21 cellular contexts compared by ENCODE assay signal in genomic region chr17:70073326-70073725, GRCh38. TPM values are rescaled to one million over a fixed set of nuclear protein-coding genes. Genes with fewer than 3 reads are reported as not detected.
"Had no signal": no experiment of that assay in that cellular context is flagged by ENCODE, and none has a peak within 500 bp of the region (broad histone marks: within the 10 kb centered on the region; RNA-seq: fewer than 3 reads in every experiment).

No MANE protein-coding gene starts in this region.

- H3K27me3 ChIP-seq: gastroesophageal sphincter, heart right ventricle, right atrium auricular region, tibial nerve had no signal

- DNase-seq: activated CD4-positive, alpha-beta memory T cell treated with anti-CD3 and anti-CD28 coated beads for 36 hours; activated CD4-positive, alpha-beta T cell treated with anti-CD3 and anti-CD28 coated beads for 36 hours; activated naive CD4-positive, alpha-beta T cell; activated naive CD8-positive, alpha-beta T cell treated with anti-CD3 and anti-CD28 coated beads, Interleukin-2, amount 10 ng/mL, durations not matched to agents 7 days and 5 days; activated T-cell treated with anti-CD3 and anti-CD28 coated beads for 4 hours; cerebellar nuclear complex; cortex of kidney; heart right ventricle; immature natural killer cell; left cardiac atrium; mesendoderm; naive thymus-derived CD4-positive, alpha-beta T cell; stimulated activated naive CD8-positive, alpha-beta T cell treated with anti-CD3 and anti-CD28 coated beads, Interleukin-15, Interleukin-2, amounts not matched to agents 100 U/mL and 50 U/mL, for 24 hours; T-cell had no signal

- H3K4me3 Mint-ChIP-seq: activated CD4-positive, alpha-beta memory T cell treated with anti-CD3 and anti-CD28 coated beads for 36 hours; activated CD4-positive, alpha-beta T cell treated with anti-CD3 and anti-CD28 coated beads for 36 hours; activated naive CD8-positive, alpha-beta T cell treated with anti-CD3 and anti-CD28 coated beads, Interleukin-2, amount 10 ng/mL, durations not matched to agents 7 days and 5 days; immature natural killer cell; naive thymus-derived CD4-positive, alpha-beta T cell; T-cell; WTC11 had no signal

- H3K4me3 ChIP-seq: gastroesophageal sphincter, heart right ventricle, right atrium auricular region, SK-N-MC, skin epidermis, tibial nerve had no signal

- H3K9me3 Mint-ChIP-seq: activated CD4-positive, alpha-beta memory T cell treated with anti-CD3 and anti-CD28 coated beads for 36 hours; activated naive CD8-positive, alpha-beta T cell treated with anti-CD3 and anti-CD28 coated beads, Interleukin-2, amount 10 ng/mL, durations not matched to agents 7 days and 5 days; WTC11 had no signal

- H3K36me3 ChIP-seq: gastroesophageal sphincter, heart right ventricle, right atrium auricular region, tibial nerve had no signal

- ATAC-seq: activated CD4-positive, alpha-beta T cell treated with anti-CD3 and anti-CD28 coated beads for 36 hours; esophagus mucosa; gastroesophageal sphincter; stimulated activated naive CD8-positive, alpha-beta T cell treated with anti-CD3 and anti-CD28 coated beads, Interleukin-15, Interleukin-2, amounts not matched to agents 100 U/mL and 50 U/mL, for 24 hours; T-cell; WTC11 had no signal

- H3K9me3 ChIP-seq: gastroesophageal sphincter, heart right ventricle, right atrium auricular region, tibial nerve had no signal

- H3K4me1 Mint-ChIP-seq: activated CD4-positive, alpha-beta T cell treated with anti-CD3 and anti-CD28 coated beads for 36 hours; activated naive CD8-positive, alpha-beta T cell treated with anti-CD3 and anti-CD28 coated beads, Interleukin-2, amount 10 ng/mL, durations not matched to agents 7 days and 5 days; immature natural killer cell; T-cell had no signal

- H3K27ac Mint-ChIP-seq: activated CD4-positive, alpha-beta memory T cell treated with anti-CD3 and anti-CD28 coated beads for 36 hours; activated CD4-positive, alpha-beta T cell treated with anti-CD3 and anti-CD28 coated beads for 36 hours; activated naive CD8-positive, alpha-beta T cell treated with anti-CD3 and anti-CD28 coated beads, Interleukin-2, amount 10 ng/mL, durations not matched to agents 7 days and 5 days; immature natural killer cell; naive thymus-derived CD4-positive, alpha-beta T cell; T-cell; WTC11 had no signal

- H3K4me1 ChIP-seq: heart right ventricle, right atrium auricular region had no signal

- H3K36me3 Mint-ChIP-seq: activated CD4-positive, alpha-beta memory T cell treated with anti-CD3 and anti-CD28 coated beads for 36 hours; activated naive CD8-positive, alpha-beta T cell treated with anti-CD3 and anti-CD28 coated beads, Interleukin-2, amount 10 ng/mL, durations not matched to agents 7 days and 5 days; naive thymus-derived CD4-positive, alpha-beta T cell; T-cell; WTC11 had no signal

- H3K27ac ChIP-seq: gastroesophageal sphincter, right atrium auricular region, SK-N-MC, skin epidermis had no signal

RNA-seq across cellular contexts. Expression of gene KCNJ16, which starts 1.7 kb away (rescaled TPM):
- total RNA-seq: activated CD4-positive, alpha-beta memory T cell treated with anti-CD3 and anti-CD28 coated beads for 36 hours; activated CD4-positive, alpha-beta T cell treated with anti-CD3 and anti-CD28 coated beads for 36 hours; activated naive CD8-positive, alpha-beta T cell treated with anti-CD3 and anti-CD28 coated beads, Interleukin-2, amount 10 ng/mL, durations not matched to agents 7 days and 5 days; esophagus mucosa; left cardiac atrium; naive thymus-derived CD4-positive, alpha-beta T cell; T-cell; WTC11 had no signal
